8 cellular contexts compared by ENCODE assay signal in the genomic region with DNA sequence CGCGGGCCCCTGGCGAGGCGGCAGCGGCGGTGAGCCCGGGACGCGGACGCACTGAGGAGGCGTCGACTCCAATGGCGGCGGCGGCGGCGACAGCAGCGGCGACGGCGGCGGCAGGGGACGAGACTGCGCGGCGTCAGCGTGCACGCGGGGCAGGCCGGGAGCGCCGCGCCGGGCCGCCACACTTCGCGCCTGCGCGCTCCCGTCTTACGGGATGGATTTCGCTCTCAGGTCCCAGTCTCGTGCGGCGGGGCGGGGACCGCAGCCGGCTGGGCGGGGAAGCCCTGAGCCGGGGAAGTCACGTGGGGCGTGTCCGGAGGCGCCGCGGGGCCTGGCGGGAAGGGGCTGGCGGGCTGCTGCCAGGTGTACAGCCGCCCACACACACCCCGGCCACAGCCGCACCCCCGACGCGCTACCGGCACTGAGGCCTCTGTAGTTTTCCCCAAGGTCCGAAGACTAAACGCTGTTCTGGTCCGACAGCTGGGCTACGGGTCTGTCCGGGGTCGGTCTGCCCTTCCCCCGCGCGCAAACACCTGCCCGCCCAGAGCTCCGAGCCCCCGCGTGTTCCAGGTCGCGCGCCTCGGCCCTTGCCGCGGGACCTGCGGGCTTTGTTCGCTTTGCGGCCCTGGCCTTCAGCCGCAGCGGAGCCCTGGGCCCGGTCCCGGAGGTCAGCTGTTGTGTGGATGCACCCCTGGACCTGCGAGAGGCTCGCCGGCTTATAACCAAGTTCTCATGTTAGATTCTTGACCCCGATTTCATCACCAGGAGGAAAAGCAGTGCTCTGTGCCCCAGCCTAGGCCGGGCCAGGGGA. TPM values are rescaled to one million over a fixed set of nuclear protein-coding genes. Genes with fewer than 3 reads are reported as not detected.
DNase-seq lines count a peak whose midpoint lies in the region; ATAC-seq lines count a peak whose summit lies in the region.

A gene (minus strand): TSS at position 91 of the 808 bp plus-strand sequence. CDS start 239 bp downstream, outside the sequence.

- H3K36me3 Mint-ChIP-seq in activated CD8-positive, alpha-beta memory T cell treated with anti-CD3 and anti-CD28 coated beads, Interleukin-2, amount 10 ng/mL, durations not matched to agents 7 days and 5 days, result peaks cover 31% of the 10 kb centered on the region

- peak; percentile 96 for DNase-seq in Caki2 (ENCODE audit: low read depth)
- DNase-seq in NT2/D1 (ENCODE audit: low read depth, low spot score), result peak; percentile 93
- peak; percentile 97 for DNase-seq in activated CD8-positive, alpha-beta memory T cell treated with anti-CD3 and anti-CD28 coated beads, Interleukin-2, amount 10 ng/mL, durations not matched to agents 7 days and 5 days
- peak; percentile 98 for DNase-seq in mesenteric fat pad (ENCODE audit: low spot score)
- DNase-seq in stimulated activated CD8-positive, alpha-beta memory T cell treated with anti-CD3 and anti-CD28 coated beads, Interleukin-15, amount 100 ng/mL, for 1 hour (ENCODE audit: low read depth), result peak; percentile 83

- peak within 1 kb of the TSS; percentile 83 for H3K27ac ChIP-seq in HUES48 (ENCODE audit: low read depth, low read length)

- ATAC-seq in GM21423 (IDR thresholded peaks at IDR 0.05; ENCODE audit: unreplicated experiment), result peak; percentile 86
- ATAC-seq in activated CD8-positive, alpha-beta memory T cell treated with anti-CD3 and anti-CD28 coated beads, Interleukin-2, amount 10 ng/mL, durations not matched to agents 7 days and 5 days, result peak; percentile 94

- H3K36me3 ChIP-seq in HUES48 (ENCODE audit: control insufficient read depth, insufficient read depth, low read length) (peaks cover 37% of the 10 kb centered on the region), NT2/D1 (ENCODE audit: insufficient read depth, insufficient read length, low read length) (peaks cover 41% of the 10 kb centered on the region), endocrine pancreas (ENCODE audit: control insufficient read depth, insufficient read depth, low read length) (no peaks in the 10 kb centered on the region)

- in situ Hi-C loops in Caki2 (cut with HindIII; ENCODE audit: low pct_unique_long_range_greater_than_20kb, low sequenced_read_pairs), result no loop called here

- H3K4me1 ChIP-seq in HUES48 (ENCODE audit: control insufficient read depth, insufficient read depth, low read length) (peaks cover 16% of the 10 kb centered on the region), NT2/D1 (ENCODE audit: insufficient read depth, insufficient read length) (peaks cover 19% of the 10 kb centered on the region), endocrine pancreas (ENCODE audit: control insufficient read depth, insufficient read depth, low read length) (no peaks in the 10 kb centered on the region)

- H3K4me1 Mint-ChIP-seq in activated CD8-positive, alpha-beta memory T cell treated with anti-CD3 and anti-CD28 coated beads, Interleukin-2, amount 10 ng/mL, durations not matched to agents 7 days and 5 days, result peaks cover 40% of the 10 kb centered on the region

- H3K9ac ChIP-seq in HUES48 (ENCODE audit: low read depth, low read length) (peak within 1 kb of the TSS; percentile 78), NT2/D1 (ENCODE audit: insufficient read length, low read depth) (peak within 1 kb of the TSS; percentile 97), endocrine pancreas (ENCODE audit: control insufficient read depth, insufficient read depth, low read length) (peak within 1 kb of the TSS; percentile 90)

- H3K9me3 Mint-ChIP-seq in activated CD8-positive, alpha-beta memory T cell treated with anti-CD3 and anti-CD28 coated beads, Interleukin-2, amount 10 ng/mL, durations not matched to agents 7 days and 5 days (ENCODE audit: low read depth), result no peaks in the 10 kb centered on the region

- no peaks in the 10 kb centered on the region for H3K9me3 ChIP-seq in HUES48 (ENCODE audit: control insufficient read depth, insufficient read depth, low read length)
- H3K9me3 ChIP-seq in NT2/D1 (ENCODE audit: insufficient read depth, low read length), result no peaks in the 10 kb centered on the region
- no peaks in the 10 kb centered on the region for H3K9me3 ChIP-seq in endocrine pancreas (ENCODE audit: control insufficient read depth, low read length)

- no peaks in the 10 kb centered on the region for H3K27me3 Mint-ChIP-seq in activated CD8-positive, alpha-beta memory T cell treated with anti-CD3 and anti-CD28 coated beads, Interleukin-2, amount 10 ng/mL, durations not matched to agents 7 days and 5 days

- H3K27ac Mint-ChIP-seq in activated CD8-positive, alpha-beta memory T cell treated with anti-CD3 and anti-CD28 coated beads, Interleukin-2, amount 10 ng/mL, durations not matched to agents 7 days and 5 days, result peak within 1 kb of the TSS; percentile 80

- peak within 1 kb of the TSS; percentile 86 for H3K4me3 Mint-ChIP-seq in activated CD8-positive, alpha-beta memory T cell treated with anti-CD3 and anti-CD28 coated beads, Interleukin-2, amount 10 ng/mL, durations not matched to agents 7 days and 5 days

- CTCF ChIA-PET in activated CD8-positive, alpha-beta memory T cell treated with anti-CD3 and anti-CD28 coated beads, Interleukin-2, amount 10 ng/mL, durations not matched to agents 7 days and 5 days (lab: Charles Lee), result interaction anchor here (1.3 to 5.9 kb wide), 3 partner anchors 8 to 56 kb away, joined by 4 to 52 read pairs (median 6); a partner anchor contains a TSS

- H3K27me3 ChIP-seq in HUES48 (ENCODE audit: control insufficient read depth, insufficient read depth, low read length) (no peaks in the 10 kb centered on the region), NT2/D1 (ENCODE audit: insufficient read depth, insufficient read length) (no peaks in the 10 kb centered on the region), endocrine pancreas (ENCODE audit: control insufficient read depth, insufficient read depth, low read length) (peaks cover 3% of the 10 kb centered on the region)

- H3K4me3 ChIP-seq in HUES48 (ENCODE audit: low read depth, low read length), result peak within 1 kb of the TSS; percentile 91
- H3K4me3 ChIP-seq in NT2/D1 (ENCODE audit: insufficient read length, low read depth), result peak within 1 kb of the TSS; percentile 90
- H3K4me3 ChIP-seq in endocrine pancreas (ENCODE audit: control insufficient read depth, insufficient read depth, low read length), result peak within 1 kb of the TSS; percentile 79

RNA-seq across cellular contexts. Expression of the gene that starts here (rescaled TPM):
- total RNA-seq in Caki2 (2014; rRNA removed; shearing (Covaris generic); ENCODE audit: low replicate concordance), result 20.0 and 26.9 TPM in 2 replicates
- total RNA-seq in activated CD8-positive, alpha-beta memory T cell treated with anti-CD3 and anti-CD28 coated beads, Interleukin-2, amount 10 ng/mL, durations not matched to agents 7 days and 5 days, result 10 to 100 TPM; 37.2 to 42.6 TPM
- total RNA-seq in mesenteric fat pad, result 33.6 TPM

Comparison
In these comparisons a context has a peak if more than half of its experiments do, and no peak if none do; other contexts are left out.
1. Peak in every context shown above with its lines: DNase-seq, ATAC-seq, H3K4me3 ChIP-seq and H3K27ac ChIP-seq.